ENCODE assay signal across 2 cellular contexts in genomic region chr10:63645195-63645594, GRCh38.
TF ChIP-seq lines count a peak whose summit lies in the region.

No MANE protein-coding gene starts in this region.

TF ChIP-seq in liver, 16 proteins besides CTCF, POLR2A, EP300 and RAD21 (continued from another document):
- TF ChIP-seq, protein P1, sequence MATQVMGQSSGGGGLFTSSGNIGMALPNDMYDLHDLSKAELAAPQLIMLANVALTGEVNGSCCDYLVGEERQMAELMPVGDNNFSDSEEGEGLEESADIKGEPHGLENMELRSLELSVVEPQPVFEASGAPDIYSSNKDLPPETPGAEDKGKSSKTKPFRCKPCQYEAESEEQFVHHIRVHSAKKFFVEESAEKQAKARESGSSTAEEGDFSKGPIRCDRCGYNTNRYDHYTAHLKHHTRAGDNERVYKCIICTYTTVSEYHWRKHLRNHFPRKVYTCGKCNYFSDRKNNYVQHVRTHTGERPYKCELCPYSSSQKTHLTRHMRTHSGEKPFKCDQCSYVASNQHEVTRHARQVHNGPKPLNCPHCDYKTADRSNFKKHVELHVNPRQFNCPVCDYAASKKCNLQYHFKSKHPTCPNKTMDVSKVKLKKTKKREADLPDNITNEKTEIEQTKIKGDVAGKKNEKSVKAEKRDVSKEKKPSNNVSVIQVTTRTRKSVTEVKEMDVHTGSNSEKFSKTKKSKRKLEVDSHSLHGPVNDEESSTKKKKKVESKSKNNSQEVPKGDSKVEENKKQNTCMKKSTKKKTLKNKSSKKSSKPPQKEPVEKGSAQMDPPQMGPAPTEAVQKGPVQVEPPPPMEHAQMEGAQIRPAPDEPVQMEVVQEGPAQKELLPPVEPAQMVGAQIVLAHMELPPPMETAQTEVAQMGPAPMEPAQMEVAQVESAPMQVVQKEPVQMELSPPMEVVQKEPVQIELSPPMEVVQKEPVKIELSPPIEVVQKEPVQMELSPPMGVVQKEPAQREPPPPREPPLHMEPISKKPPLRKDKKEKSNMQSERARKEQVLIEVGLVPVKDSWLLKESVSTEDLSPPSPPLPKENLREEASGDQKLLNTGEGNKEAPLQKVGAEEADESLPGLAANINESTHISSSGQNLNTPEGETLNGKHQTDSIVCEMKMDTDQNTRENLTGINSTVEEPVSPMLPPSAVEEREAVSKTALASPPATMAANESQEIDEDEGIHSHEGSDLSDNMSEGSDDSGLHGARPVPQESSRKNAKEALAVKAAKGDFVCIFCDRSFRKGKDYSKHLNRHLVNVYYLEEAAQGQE (IDR thresholded peaks at IDR 0.05): no peak
- TF ChIP-seq TAF1 (conservative IDR thresholded peaks at IDR 0.05) (no peak), FOXA2 (IDR thresholded peaks at IDR 0.05) (no peak)
- TF ChIP-seq, protein P2, sequence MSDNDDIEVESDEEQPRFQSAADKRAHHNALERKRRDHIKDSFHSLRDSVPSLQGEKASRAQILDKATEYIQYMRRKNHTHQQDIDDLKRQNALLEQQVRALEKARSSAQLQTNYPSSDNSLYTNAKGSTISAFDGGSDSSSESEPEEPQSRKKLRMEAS (IDR thresholded peaks at IDR 0.05): no peak

TF ChIP-seq in HepG2, 621 proteins besides CTCF, POLR2A, EP300 and RAD21 (continued from another document):
- TF ChIP-seq, protein P3, sequence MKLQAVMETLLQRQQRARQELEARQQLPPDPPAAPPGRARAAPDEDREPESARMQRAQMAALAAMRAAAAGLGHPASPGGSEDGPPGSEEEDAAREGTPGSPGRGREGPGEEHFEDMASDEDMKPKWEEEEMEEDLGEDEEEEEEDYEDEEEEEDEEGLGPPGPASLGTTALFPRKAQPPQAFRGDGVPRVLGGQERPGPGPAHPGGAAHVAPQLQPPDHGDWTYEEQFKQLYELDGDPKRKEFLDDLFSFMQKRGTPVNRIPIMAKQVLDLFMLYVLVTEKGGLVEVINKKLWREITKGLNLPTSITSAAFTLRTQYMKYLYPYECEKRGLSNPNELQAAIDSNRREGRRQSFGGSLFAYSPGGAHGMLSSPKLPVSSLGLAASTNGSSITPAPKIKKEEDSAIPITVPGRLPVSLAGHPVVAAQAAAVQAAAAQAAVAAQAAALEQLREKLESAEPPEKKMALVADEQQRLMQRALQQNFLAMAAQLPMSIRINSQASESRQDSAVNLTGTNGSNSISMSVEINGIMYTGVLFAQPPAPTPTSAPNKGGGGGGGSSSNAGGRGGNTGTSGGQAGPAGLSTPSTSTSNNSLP (IDR thresholded peaks at IDR 0.05; ENCODE audit: low read depth, low read length): no peak
- no peak for TF ChIP-seq ZNF766 (CRISPR knock-in tag; IDR thresholded peaks at IDR 0.05; ENCODE audit: borderline replicate concordance)
- no peak for TF ChIP-seq ZNF678 (CRISPR knock-in tag; IDR thresholded peaks at IDR 0.05)
- no peak for TF ChIP-seq RNF219 (CRISPR knock-in tag; IDR thresholded peaks at IDR 0.05)
- TF ChIP-seq SMARCC2 (IDR thresholded peaks at IDR 0.05): no peak
- no peak for TF ChIP-seq FOXJ3 (CRISPR knock-in tag; IDR thresholded peaks at IDR 0.05; ENCODE audit: borderline replicate concordance)
- TF ChIP-seq, protein P4, sequence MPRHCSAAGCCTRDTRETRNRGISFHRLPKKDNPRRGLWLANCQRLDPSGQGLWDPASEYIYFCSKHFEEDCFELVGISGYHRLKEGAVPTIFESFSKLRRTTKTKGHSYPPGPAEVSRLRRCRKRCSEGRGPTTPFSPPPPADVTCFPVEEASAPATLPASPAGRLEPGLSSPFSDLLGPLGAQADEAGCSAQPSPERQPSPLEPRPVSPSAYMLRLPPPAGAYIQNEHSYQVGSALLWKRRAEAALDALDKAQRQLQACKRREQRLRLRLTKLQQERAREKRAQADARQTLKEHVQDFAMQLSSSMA (CRISPR knock-in tag; IDR thresholded peaks at IDR 0.05): no peak
- TF ChIP-seq AGO1 (IDR thresholded peaks at IDR 0.05; ENCODE audit: low read depth, low read length, poor library complexity, severe bottlenecking): no peak
- no peak for TF ChIP-seq ETV5 (CRISPR knock-in tag; IDR thresholded peaks at IDR 0.05; ENCODE audit: borderline replicate concordance)
